Comparison of ENCODE assay signal across 10 cellular contexts in the genomic region with DNA sequence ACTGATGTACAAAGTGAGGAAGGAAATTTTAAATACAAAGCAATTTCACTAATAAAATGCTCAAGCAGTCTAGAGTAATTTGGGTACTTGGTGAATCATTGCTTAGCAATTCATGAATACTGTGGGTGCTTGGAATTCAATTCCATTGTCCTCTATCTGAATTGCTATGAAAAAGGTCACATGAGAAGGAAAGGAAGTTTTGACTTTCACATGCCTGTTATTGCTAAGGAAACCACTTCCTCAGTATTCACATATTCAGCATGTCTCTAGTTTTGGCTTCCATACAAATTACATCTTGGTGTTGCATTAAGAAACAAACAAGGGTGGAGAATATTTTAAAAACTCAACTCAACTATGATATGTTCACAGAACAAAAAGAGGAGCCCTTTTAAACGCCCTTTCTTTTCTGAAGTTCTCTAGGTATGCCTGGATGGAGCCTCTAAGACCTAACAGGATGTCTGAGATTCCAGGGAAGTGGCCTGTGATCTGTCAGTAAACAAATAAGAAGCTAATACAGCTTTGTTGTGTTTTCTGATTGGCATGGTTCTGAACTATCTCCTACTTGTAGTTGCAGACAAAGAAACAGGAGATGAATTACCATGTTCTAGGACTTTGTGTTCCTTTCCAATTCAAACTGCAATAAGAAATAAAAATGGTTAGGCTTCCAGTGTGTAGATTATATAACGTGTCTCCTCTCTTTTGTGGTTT.
DNase-seq lines count a peak whose midpoint lies in the region; ATAC-seq, FAIRE-seq and TF ChIP-seq lines count a peak whose summit lies in the region.
"Had no signal": no experiment of that assay in that cellular context is flagged by ENCODE, and none has a peak within 500 bp of the region (broad histone marks: within the 10 kb centered on the region; RNA-seq: fewer than 3 reads in every experiment).

No MANE protein-coding gene starts in this region.

- H3K9me3 Mint-ChIP-seq in stimulated activated memory B cell treated with anti-CD40 and anti-IgM and Interleukin-4, amounts not matched to agents 10 μg/mL and 1 μg/mL and 100 μg/mL, for 72 hours, result no peaks in the 10 kb centered on the region

- peak overlapping the region in 1 of 2 donors; percentile 46 for H3K9ac ChIP-seq in kidney (ENCODE audit: low read length in 2 of 2)

- no peaks in the 10 kb centered on the region for H3K4me1 Mint-ChIP-seq in stimulated activated memory B cell treated with anti-CD40 and anti-IgM and Interleukin-4, amounts not matched to agents 10 μg/mL and 1 μg/mL and 100 μg/mL, for 72 hours

- H3K4me3 ChIP-seq in bronchial epithelial cell (ENCODE audit: low read depth, low read length) (no peak overlapping the region), kidney (ENCODE audit: low read length in 2 of 2) (peak overlapping the region in 1 of 2 donors; percentile 14), thyroid gland (replicated peaks in 1 of 3) (no peak overlapping the region)

- H3K27me3 ChIP-seq in bronchial epithelial cell (ENCODE audit: control insufficient read depth, insufficient read depth, low read length) (no peaks in the 10 kb centered on the region), thyroid gland (no peaks in the 10 kb centered on the region)

- intact Hi-C loops in kidney (cut with DNase I), result no loop called here
- intact Hi-C loops in thyroid gland (cut with DNase I), result no loop called here

- no peak for ATAC-seq in GM21529 (IDR thresholded peaks at IDR 0.05; ENCODE audit: unreplicated experiment)
- ATAC-seq in stimulated activated memory B cell treated with anti-CD40 and anti-IgM and Interleukin-4, amounts not matched to agents 10 μg/mL and 1 μg/mL and 100 μg/mL, for 72 hours, result no peak

- H3K4me3 Mint-ChIP-seq in stimulated activated memory B cell treated with anti-CD40 and anti-IgM and Interleukin-4, amounts not matched to agents 10 μg/mL and 1 μg/mL and 100 μg/mL, for 72 hours, result no peak overlapping the region

- no peaks in the 10 kb centered on the region for H3K36me3 Mint-ChIP-seq in stimulated activated memory B cell treated with anti-CD40 and anti-IgM and Interleukin-4, amounts not matched to agents 10 μg/mL and 1 μg/mL and 100 μg/mL, for 72 hours

- FAIRE-seq in bronchial epithelial cell (lab: Jason Lieb, UNC), result peak; percentile 28
- peak; percentile 92 for FAIRE-seq in kidney (lab: Jason Lieb, UNC)

- H3K36me3 ChIP-seq in bronchial epithelial cell (ENCODE audit: control insufficient read depth, insufficient read depth, low read length) (no peaks in the 10 kb centered on the region), kidney (ENCODE audit: control insufficient read depth in 1 of 2, insufficient read depth in 2 of 2, low read length in 2 of 2) (no peaks in the 10 kb centered on the region), thyroid gland (no peaks in the 10 kb centered on the region)

- H3K9me3 ChIP-seq in kidney (ENCODE audit: control insufficient read depth in 1 of 2, low read length in 2 of 2) (no peaks in the 10 kb centered on the region), thyroid gland (no peaks in the 10 kb centered on the region)

- peak; percentile 5 to 16 for DNase-seq in Kasumi-1 (lab: John Stamatoyannopoulos, UW)
- DNase-seq in bronchial epithelial cell (ENCODE audit: low read depth), result peak; percentile 90
- DNase-seq in kidney, result no peak
- DNase-seq in thyroid gland, result no peak
- no peak for DNase-seq in NCI-H2029 treated with DMSO at 0.1 percent for 48 hours (lab: John Stamatoyannopoulos, UW)
- no peak for DNase-seq in activated gamma-delta T cell treated with Interleukin-2 at 50 U/mL for 16 hours
- DNase-seq: erythroblast, substantia nigra had no signal

- H3K27me3 Mint-ChIP-seq in stimulated activated memory B cell treated with anti-CD40 and anti-IgM and Interleukin-4, amounts not matched to agents 10 μg/mL and 1 μg/mL and 100 μg/mL, for 72 hours, result peaks cover 4% of the 10 kb centered on the region

- WGBS in thyroid gland, 2 donors, result 64 to 71% methylated on average over 2 of the region's 2 CpGs

- no peak overlapping the region for H3K27ac Mint-ChIP-seq in stimulated activated memory B cell treated with anti-CD40 and anti-IgM and Interleukin-4, amounts not matched to agents 10 μg/mL and 1 μg/mL and 100 μg/mL, for 72 hours

- H3K27ac ChIP-seq in kidney (ENCODE audit: low read depth in 2 of 2, low read length in 2 of 2) (peak overlapping the region; percentile 72 to 90), thyroid gland (peak overlapping the region; percentile 6 to 69 (median 67))

- TF ChIP-seq CTCF in bronchial epithelial cell (IDR thresholded peaks at IDR 0.05; ENCODE audit: insufficient read depth, low read length, severe bottlenecking), result no peak
- TF ChIP-seq CTCF in kidney (IDR thresholded peaks at IDR 0.05; ENCODE audit: borderline replicate concordance, extremely low read depth, insufficient read depth), result no peak
- no peak for TF ChIP-seq CTCF in thyroid gland (IDR thresholded peaks at IDR 0.05)

- no peak for TF ChIP-seq POLR2A in thyroid gland (IDR thresholded peaks at IDR 0.05)

- H3K4me1 ChIP-seq in kidney (ENCODE audit: control insufficient read depth in 1 of 2, insufficient read depth in 1 of 2, low read depth in 1 of 2, low read length in 2 of 2) (peaks cover 21 to 30% of the 10 kb centered on the region in 2 donors), thyroid gland (peaks cover 12 to 24% of the 10 kb centered on the region in 2 donors)

Comparison
In these comparisons a context has a peak if more than half of its experiments do, and no peak if none do; other contexts are left out.
1. DNase-seq: peak in Kasumi-1 (2 of 2) and bronchial epithelial cell (single experiment); none in kidney (single experiment), thyroid gland (0 of 2), NCI-H2029 treated with DMSO at 0.1 percent for 48 hours (single experiment) and activated gamma-delta T cell treated with Interleukin-2 at 50 U/mL for 16 hours (single experiment).